ENCODE assay signal across 8 cellular contexts in the genomic region with DNA sequence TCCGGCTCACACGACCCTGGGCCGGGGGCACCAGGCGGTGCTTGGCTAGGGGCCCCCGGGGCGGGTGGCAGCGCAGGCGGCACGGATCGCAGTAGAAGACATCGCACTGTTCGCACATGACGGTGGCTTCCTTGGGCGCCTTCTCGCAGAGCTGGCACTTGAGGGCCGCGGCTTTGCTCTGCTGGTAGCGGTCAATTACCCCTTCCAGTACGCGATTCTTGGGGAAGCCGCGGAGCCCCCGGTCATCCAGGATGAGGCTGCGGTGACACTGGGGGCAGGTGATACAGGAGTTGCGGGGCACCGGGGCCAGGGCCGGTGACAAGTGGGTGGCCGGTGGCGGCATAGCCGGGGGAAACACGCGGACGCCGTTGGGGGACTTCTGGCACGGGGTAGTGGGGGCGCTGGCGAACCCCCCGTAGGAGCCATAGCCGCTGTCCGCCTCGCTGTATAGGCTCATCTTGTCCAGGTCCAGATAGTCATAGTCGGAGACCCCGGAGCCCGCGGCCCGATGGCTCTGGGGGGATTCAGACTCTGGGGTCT. TPM values are rescaled to one million over a fixed set of nuclear protein-coding genes. Genes with fewer than 3 reads are reported as not detected.
DNase-seq lines count a peak whose midpoint lies in the region; TF ChIP-seq lines count a peak whose summit lies in the region.

No MANE protein-coding gene starts in this region.

- no peaks in the 10 kb centered on the region for H3K79me1 ChIP-seq in mesenchymal stem cell (replicated peaks; ENCODE audit: low read length, poor library complexity, severe bottlenecking)

- no peak overlapping the region for H3K4ac ChIP-seq in mesenchymal stem cell (ENCODE audit: low read depth in 1 of 2, low read length in 2 of 2)

- H3K27me3 ChIP-seq in SJCRH30 (0 out of 2 replicates have a peak, but pooled peaks cover 4% of the 10 kb centered on the region), mesenchymal stem cell (ENCODE audit: control insufficient read depth in 1 of 2, insufficient read depth in 1 of 2, low read length in 2 of 2) (peaks cover 16 to 19% of the 10 kb centered on the region in 2 experiments), suprapubic skin (peaks cover 17% of the 10 kb centered on the region)

- no peak for TF ChIP-seq POLR2A in suprapubic skin (IDR thresholded peaks at IDR 0.05)

- H3K4me1 ChIP-seq in SJCRH30 (no peaks in the 10 kb centered on the region), mesenchymal stem cell (ENCODE audit: control insufficient read depth, insufficient read depth, low read depth, low read length) (peaks cover 22% of the 10 kb centered on the region), suprapubic skin (peaks cover 26% of the 10 kb centered on the region)

- H2BK5ac ChIP-seq in mesenchymal stem cell (ENCODE audit: low read depth, low read length, poor library complexity, severe bottlenecking), result no peak overlapping the region

- H3K36me3 Mint-ChIP-seq in chondrocyte (ENCODE audit: low read depth), result peaks cover 2% of the 10 kb centered on the region

- peak overlapping the region; percentile 99 for H3K27ac Mint-ChIP-seq in chondrocyte (ENCODE audit: unreplicated experiment)

- DNase-seq in NCI-H2081 (lab: John Stamatoyannopoulos, UW), result peak; percentile 40 to 41
- DNase-seq in NCI-H2081 treated with DMSO at 0.1 percent for 48 hours (lab: John Stamatoyannopoulos, UW), result no peak
- DNase-seq in SJCRH30, result no peak
- no peak for DNase-seq in chondrocyte (ENCODE audit: low spot score)
- DNase-seq in mesenchymal stem cell, result peak; percentile 5
- DNase-seq in suprapubic skin (ENCODE audit: low spot score in 2 of 2), result peak in 1 of 2 donors; percentile 59
- no peak for DNase-seq in KG1 (lab: John Stamatoyannopoulos, UW)
- DNase-seq in AG08396 (ENCODE audit: low spot score), result no peak

- no peaks in the 10 kb centered on the region for H3K36me3 ChIP-seq in SJCRH30
- H3K36me3 ChIP-seq in mesenchymal stem cell (ENCODE audit: control insufficient read depth in 1 of 2, insufficient read depth in 2 of 2, low read depth in 1 of 2, low read length in 2 of 2), result no peaks in the 10 kb centered on the region
- H3K36me3 ChIP-seq in suprapubic skin, result no peaks in the 10 kb centered on the region

- peak overlapping the region; percentile 85 for H3K4me3 Mint-ChIP-seq in chondrocyte (ENCODE audit: unreplicated experiment)

- H2BK120ac ChIP-seq in mesenchymal stem cell (ENCODE audit: low read depth, low read length), result no peak overlapping the region

- H2BK15ac ChIP-seq in mesenchymal stem cell (ENCODE audit: low read depth, poor library complexity, severe bottlenecking), result no peak overlapping the region

- no peaks in the 10 kb centered on the region for H3K27me3 Mint-ChIP-seq in chondrocyte (ENCODE audit: low read depth)

- H3K9ac ChIP-seq in mesenchymal stem cell (ENCODE audit: low read length), result peak overlapping the region; percentile 91

- WGBS in mesenchymal stem cell, result 7% methylated on average over 44 of the region's 46 CpGs
- WGBS in suprapubic skin, result 2% methylated on average over 15 of the region's 46 CpGs

- peaks cover 48% of the 10 kb centered on the region for H3K4me1 Mint-ChIP-seq in chondrocyte (ENCODE audit: low read depth)

- no peaks in the 10 kb centered on the region for H3K9me3 Mint-ChIP-seq in chondrocyte (ENCODE audit: low read depth)

- TF ChIP-seq CTCF in chondrocyte (IDR thresholded peaks at IDR 0.05), result no peak
- TF ChIP-seq CTCF in suprapubic skin (IDR thresholded peaks at IDR 0.05), result no peak

- H3K9me3 ChIP-seq in SJCRH30 (replicated peaks) (no peaks in the 10 kb centered on the region), mesenchymal stem cell (ENCODE audit: control insufficient read depth, low read length) (no peaks in the 10 kb centered on the region), suprapubic skin (no peaks in the 10 kb centered on the region)

- H3K14ac ChIP-seq in mesenchymal stem cell (ENCODE audit: low read length in 2 of 2), result no peak overlapping the region

- peak overlapping the region in 1 of 2 experiments; percentile 70 for H3K23ac ChIP-seq in mesenchymal stem cell (ENCODE audit: low read length in 2 of 2)

- H2BK12ac ChIP-seq in mesenchymal stem cell (ENCODE audit: low read length in 2 of 2), result no peak overlapping the region

- no peak for TF ChIP-seq EP300 in suprapubic skin (IDR thresholded peaks at IDR 0.05)

- no peak overlapping the region for H3K18ac ChIP-seq in mesenchymal stem cell (ENCODE audit: low read depth in 1 of 2, low read length in 2 of 2)

- H3K4me2 ChIP-seq in mesenchymal stem cell (ENCODE audit: low read length, poor library complexity, severe bottlenecking), result peak overlapping the region; percentile 98

- H2AFZ ChIP-seq in mesenchymal stem cell (ENCODE audit: low read depth, low read length), result peak overlapping the region; percentile 23

- H3K27ac ChIP-seq in SJCRH30 (no peak overlapping the region), mesenchymal stem cell (ENCODE audit: low read length, poor library complexity, severe bottlenecking) (no peak overlapping the region), suprapubic skin (no peak overlapping the region)

- no peak overlapping the region for H2AK5ac ChIP-seq in mesenchymal stem cell (ENCODE audit: low read length, severe bottlenecking)

- H3K4me3 ChIP-seq in SJCRH30 (peak overlapping the region; percentile 65), mesenchymal stem cell (ENCODE audit: insufficient read depth in 1 of 2, low read depth in 1 of 2, low read length in 2 of 2) (peak overlapping the region; percentile 73 to 82), suprapubic skin (peak overlapping the region; percentile 71)

- no peak overlapping the region for H4K8ac ChIP-seq in mesenchymal stem cell (ENCODE audit: low read length)

- no peak overlapping the region for H4K91ac ChIP-seq in mesenchymal stem cell (ENCODE audit: low read length)

RNA-seq across cellular contexts. Expression of a gene that starts 0.6 kb away (rescaled TPM):
- total RNA-seq in SJCRH30 (2014; rRNA removed; shearing (Covaris generic)), result 0.91 and 1.6 TPM in 2 replicates
- total RNA-seq in chondrocyte (13.0 to 15.5 TPM (median 13.4 TPM) in 3 replicates), suprapubic skin (1 to 10 TPM in 3 of 4 donors, under 1 TPM in 1; 0.45 to 5.0 (median 1.8) TPM)
- 0.04 TPM for polyA plus RNA-seq in mesenchymal stem cell (2013, experiment 1 of 2)
- 0.04 TPM for polyA plus RNA-seq in mesenchymal stem cell (2013, experiment 2 of 2)

Comparison
In these comparisons a context has a peak if more than half of its experiments do, and no peak if none do; other contexts are left out.
1. DNase-seq: peak in NCI-H2081 (2 of 2) and mesenchymal stem cell (single experiment); none in NCI-H2081 treated with DMSO at 0.1 percent for 48 hours (single experiment), SJCRH30 (0 of 2), chondrocyte (single experiment), KG1 (single experiment) and AG08396 (single experiment).
2. Peak in every context shown above with its lines, with median percentiles within 50 percentile points of each other: H3K4me3 ChIP-seq.